Comparison of ENCODE assay signal across 1 cellular context in genomic region chr1:59879556-59879955, GRCh38.
TF ChIP-seq lines count a peak whose summit lies in the region.

No MANE protein-coding gene starts in this region.

TF ChIP-seq in endothelial cell of umbilical vein, 7 proteins besides CTCF, POLR2A, EP300 and RAD21:
- TF ChIP-seq GATA2 (IDR thresholded peaks at IDR 0.05; ENCODE audit: insufficient read depth, insufficient read length, low read depth, low read length) (no peak), JUN (IDR thresholded peaks at IDR 0.05; ENCODE audit: borderline replicate concordance, insufficient read depth, insufficient read length, low read depth) (no peak), MAX (IDR thresholded peaks at IDR 0.05; ENCODE audit: insufficient read depth, insufficient read length) (no peak), EZH2 (IDR thresholded peaks at IDR 0.05; ENCODE audit: borderline replicate concordance, low read depth, low read length, severe bottlenecking) (no peak), FOS (IDR thresholded peaks at IDR 0.05; ENCODE audit: borderline replicate concordance, insufficient read depth, low read length) (no peak), POLR2AphosphoS5 (IDR thresholded peaks at IDR 0.05; ENCODE audit: insufficient read depth, low read depth, low read length) (no peak), MYC (IDR thresholded peaks at IDR 0.05; ENCODE audit: low read depth, low read length) (no peak)
